Comparison of ENCODE assay signal across 28 cellular contexts in the genomic region with DNA sequence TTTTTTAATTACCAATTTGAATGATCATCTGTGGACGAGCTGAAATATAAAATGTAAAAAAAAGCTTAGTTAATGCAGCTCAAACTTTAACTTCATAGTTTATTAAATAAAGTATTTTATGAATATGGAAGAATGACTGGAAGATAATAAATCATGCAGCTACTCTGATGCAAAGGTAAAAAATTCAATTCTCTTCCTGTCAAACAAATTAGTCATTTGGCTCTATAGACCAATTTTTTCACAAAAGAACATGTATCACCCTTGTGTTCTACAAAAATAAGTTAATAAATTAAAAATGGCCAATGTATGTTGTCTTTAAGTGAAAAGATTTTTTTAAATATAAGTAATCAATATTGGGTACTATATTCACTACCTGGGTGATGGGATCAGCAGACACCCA.
"Had no signal": no experiment of that assay in that cellular context is flagged by ENCODE, and none has a peak within 500 bp of the region (broad histone marks: within the 10 kb centered on the region; RNA-seq: fewer than 3 reads in every experiment).

No MANE protein-coding gene starts in this region.

- H3K4me1 ChIP-seq: body of pancreas, breast epithelium had no signal

- H3K27ac ChIP-seq: adrenal gland, body of pancreas, breast epithelium, PC-9 had no signal

- H3K27me3 ChIP-seq: adrenal gland, body of pancreas, breast epithelium had no signal

- H3K9me3 ChIP-seq: adrenal gland, body of pancreas, breast epithelium had no signal

- FAIRE-seq: astrocyte, RCC 7860 had no signal

- H2AFZ ChIP-seq: PC-9 had no signal

- DNase-seq: activated CD4-positive, alpha-beta T cell treated with anti-CD3 and anti-CD28 coated beads, Interleukin-2, amount 10 ng/mL, durations not matched to agents 24 days and 14 days; activated CD4-positive, alpha-beta T cell treated with anti-CD3 and anti-CD28 coated beads, Interleukin-2, amount 50 U/mL, for 4 hours; activated CD8-positive, alpha-beta T cell treated with anti-CD3 and anti-CD28 coated beads for 36 hours; activated gamma-delta T cell; activated naive CD4-positive, alpha-beta T cell treated with Interleukin-2 at 50 U/mL for 16 hours; activated T-cell treated with anti-CD3 and anti-CD28 coated beads, Interleukin-2, amount 50 U/mL, for 24 hours; adrenal gland; body of pancreas; central memory CD4-positive, alpha-beta T cell; Karpas-422; KBM-7; MV-4-11; NCI-H1092; NCI-H1436 treated with DMSO at 0.1 percent for 48 hours; NCI-H1694 treated with DMSO at 0.1 percent for 48 hours; NCI-H2029 treated with DMSO at 0.1 percent for 48 hours; NCI-H2107; NCI-H2171; NCI-H510A; NCI-H526; NCI-H748 treated with DMSO at 0.1 percent for 48 hours; NK-92 treated with Interleukin-12 subunit alpha and Interleukin-12 subunit beta, amount 100 ng/mL, for 24 hours; PC-9; Right ventricle myocardium superior had no signal

- H3K4me2 ChIP-seq: PC-9 had no signal

- H3K4me3 ChIP-seq: adrenal gland, body of pancreas, breast epithelium, PC-9 had no signal

- ATAC-seq: activated CD8-positive, alpha-beta T cell treated with anti-CD3 and anti-CD28 coated beads for 36 hours; activated naive CD4-positive, alpha-beta T cell treated with anti-CD3 and anti-CD28 coated beads, Interleukin-2, amount 50 U/mL, for 72 hours; body of pancreas had no signal
